In genomic region chr19:48239582-48240141, GRCh38 we compare ENCODE assay signal across 17 cellular contexts. TPM values are rescaled to one million over a fixed set of nuclear protein-coding genes. Genes with fewer than 3 reads are reported as not detected.
DNase-seq lines count a peak whose midpoint lies in the region; ATAC-seq and TF ChIP-seq lines count a peak whose summit lies in the region.
"Had no signal": no experiment of that assay in that cellular context is flagged by ENCODE, and none has a peak within 500 bp of the region (broad histone marks: within the 10 kb centered on the region; RNA-seq: fewer than 3 reads in every experiment).

No MANE protein-coding gene starts in this region.

- H3K9ac ChIP-seq in mesendoderm (ENCODE audit: low read length): no peak overlapping the region

- H3K4ac ChIP-seq in mesendoderm (ENCODE audit: low read depth, low read length): no peak overlapping the region

- no CpG with 5 or more reads among the region's 9 CpGs for WGBS in mesendoderm (ENCODE audit: extremely low coverage, insufficient coverage, low lambda C conversion rate)

- no peaks in the 10 kb centered on the region for H3K9me3 ChIP-seq in breast epithelium
- no peaks in the 10 kb centered on the region for H3K9me3 ChIP-seq in T-helper 17 cell (ENCODE audit: control insufficient read depth, low read length, poor library complexity, severe bottlenecking)
- H3K9me3 ChIP-seq: SJSA1, suprapubic skin had no signal

- no peak overlapping the region for H3K27ac ChIP-seq in breast epithelium
- no peak overlapping the region for H3K27ac ChIP-seq in mesendoderm (ENCODE audit: low read depth, low read length)
- H3K27ac ChIP-seq: SJSA1, suprapubic skin had no signal

- H4K5ac ChIP-seq in mesendoderm (ENCODE audit: low read length): no peak overlapping the region

- H2BK5ac ChIP-seq in mesendoderm (ENCODE audit: low read length): no peak overlapping the region

- H3K4me2 ChIP-seq in mesendoderm (ENCODE audit: low read length): no peak overlapping the region

- no peaks in the 10 kb centered on the region for H3K9me3 Mint-ChIP-seq in MCF 10A (ENCODE audit: unreplicated experiment)
- H3K9me3 Mint-ChIP-seq: activated naive CD4-positive, alpha-beta T cell treated with anti-CD3 and anti-CD28 coated beads for 36 hours had no signal

- H3K4me3 ChIP-seq in breast epithelium (no peak overlapping the region), fibroblast of the aortic adventitia (ENCODE audit: low read depth, low read length) (no peak overlapping the region), mesendoderm (ENCODE audit: low read length) (no peak overlapping the region)
- H3K4me3 ChIP-seq: SJSA1, suprapubic skin had no signal

- POLR2A ChIA-PET in MCF 10A (lab: Yijun Ruan, JAX): no interaction called here

- no peak for TF ChIP-seq POLR2A in breast epithelium (IDR thresholded peaks at IDR 0.05)

- H3K4me1 ChIP-seq in breast epithelium (no peaks in the 10 kb centered on the region), mesendoderm (ENCODE audit: control insufficient read depth, low read depth, low read length) (no peaks in the 10 kb centered on the region)
- H3K4me1 ChIP-seq: suprapubic skin had no signal

- TF ChIP-seq CTCF in MCF 10A (IDR thresholded peaks at IDR 0.05; ENCODE audit: unreplicated experiment): no peak
- no peak for TF ChIP-seq CTCF in breast epithelium (IDR thresholded peaks at IDR 0.05)
- TF ChIP-seq CTCF in fibroblast of the aortic adventitia (IDR thresholded peaks at IDR 0.05; ENCODE audit: insufficient read depth, low read length): no peak

- H3K79me1 ChIP-seq in mesendoderm (ENCODE audit: low read length): no peaks in the 10 kb centered on the region

- H3K4me1 Mint-ChIP-seq in MCF 10A (ENCODE audit: insufficient read depth, unreplicated experiment) (peaks cover 14% of the 10 kb centered on the region), T-helper 17 cell (peaks cover 20% of the 10 kb centered on the region)

- CTCF ChIA-PET in MCF 10A (lab: Yijun Ruan, JAX): interaction anchor here (1.0 kb wide), 1 partner anchor 41 kb away, joined by 3 read pairs; no protein-coding TSS in a partner anchor

- H2BK15ac ChIP-seq in mesendoderm (replicated peaks; ENCODE audit: low read depth): no peak overlapping the region

- DNase-seq in MCF 10A (ENCODE audit: unreplicated experiment) (peak; percentile 45), breast epithelium (ENCODE audit: low spot score in 2 of 2) (no peak), T-helper 17 cell (no peak), fibroblast of the aortic adventitia (ENCODE audit: low read depth) (peak; percentile 11), mesendoderm (no peak), OCI-M1 (lab: John Stamatoyannopoulos, UW) (no peak), NCI-H1092 treated with DMSO at 0.1 percent for 48 hours (lab: John Stamatoyannopoulos, UW) (no peak)
- DNase-seq: activated naive CD4-positive, alpha-beta T cell treated with anti-CD3 and anti-CD28 coated beads for 36 hours; Kasumi-1; left colon; NCI-H1694; NCI-H446; stimulated activated CD4-positive, alpha-beta T cell treated with anti-CD3 and anti-CD28 coated beads, Interleukin-2, amount 100 ng/mL, for 48 hours had no signal

- no peak overlapping the region for H3K27ac Mint-ChIP-seq in MCF 10A (ENCODE audit: low read depth, unreplicated experiment)
- H3K27ac Mint-ChIP-seq in T-helper 17 cell: peak overlapping the region; percentile 81

- BruUV-seq in MCF 10A (replicated peaks; lab: Mats Ljungman, UMichigan): no TSS peak

- no peak overlapping the region for H4K8ac ChIP-seq in mesendoderm (ENCODE audit: low read depth, low read length)

- no peak overlapping the region for H2BK120ac ChIP-seq in mesendoderm (ENCODE audit: low read depth, low read length)

- H3K36me3 ChIP-seq in breast epithelium (no peaks in the 10 kb centered on the region), mesendoderm (ENCODE audit: control insufficient read depth, insufficient read depth, low read length) (no peaks in the 10 kb centered on the region)

- H2AK5ac ChIP-seq in mesendoderm (ENCODE audit: low read length): no peak overlapping the region

- H3K4me3 Mint-ChIP-seq in MCF 10A (ENCODE audit: unreplicated experiment) (no peak overlapping the region), T-helper 17 cell (no peak overlapping the region)
- H3K4me3 Mint-ChIP-seq: activated naive CD4-positive, alpha-beta T cell treated with anti-CD3 and anti-CD28 coated beads for 36 hours had no signal

- H3K23ac ChIP-seq in mesendoderm (ENCODE audit: low read length): no peak overlapping the region

- H3K18ac ChIP-seq in mesendoderm (ENCODE audit: low read length): no peak overlapping the region

- no peaks in the 10 kb centered on the region for H3K27me3 Mint-ChIP-seq in MCF 10A (ENCODE audit: insufficient read depth, unreplicated experiment)
- H3K27me3 Mint-ChIP-seq in T-helper 17 cell: no peaks in the 10 kb centered on the region

- no peak for ATAC-seq in T-helper 17 cell
- no peak for ATAC-seq in GM21447 (IDR thresholded peaks at IDR 0.05; ENCODE audit: unreplicated experiment)
- ATAC-seq: left colon had no signal

- intact Hi-C loops in MCF 10A (cut with micrococcal nuclease) (no loop called here), breast epithelium (cut with DNase I; ENCODE audit: low total_unique reads) (no loop called here)

- H3K27me3 ChIP-seq in breast epithelium (no peaks in the 10 kb centered on the region), mesendoderm (ENCODE audit: insufficient read depth, low read length, poor library complexity) (no peaks in the 10 kb centered on the region)
- H3K27me3 ChIP-seq: SJSA1, suprapubic skin had no signal

- no peak overlapping the region for H3K56ac ChIP-seq in mesendoderm (ENCODE audit: low read length)

- peaks cover 10% of the 10 kb centered on the region for H3K36me3 Mint-ChIP-seq in MCF 10A (ENCODE audit: insufficient read depth, unreplicated experiment)
- peaks cover 9% of the 10 kb centered on the region for H3K36me3 Mint-ChIP-seq in T-helper 17 cell (ENCODE audit: low read depth)

- H3K79me2 ChIP-seq in mesendoderm (ENCODE audit: control insufficient read depth, insufficient read depth, low read length): no peaks in the 10 kb centered on the region

RNA-seq across cellular contexts. Expression of gene CARD8, which starts 16.1 kb away (rescaled TPM):
- total RNA-seq in MCF 10A (2022): 16.0 and 24.0 TPM in 2 replicates
- 10 to 100 TPM; 35.0 to 39.0 (median 35.8) TPM for total RNA-seq in breast epithelium
- 100 to 1,000 TPM; 127 to 164 TPM for total RNA-seq in T-helper 17 cell
- total RNA-seq in fibroblast of the aortic adventitia (ENCODE audit: low replicate concordance): 13.8 and 27.8 TPM in 2 replicates
- 15.9 TPM for polyA plus RNA-seq in mesendoderm (2013, experiment 1 of 2)
- polyA plus RNA-seq in mesendoderm (2013, experiment 2 of 2): 14.8 TPM

RNA-seq across cellular contexts. Expression of gene ZNF114, which starts 30.2 kb away (rescaled TPM):
- total RNA-seq in MCF 10A (2022): not detected in 2 replicates
- total RNA-seq in breast epithelium: 1 to 10 TPM in 1 of 3 donors, under 1 TPM in 1, not detected in 1; 0.32 to 1.3 TPM
- not detected for total RNA-seq in T-helper 17 cell
- total RNA-seq in fibroblast of the aortic adventitia (ENCODE audit: low replicate concordance): 0.08 and 0.54 TPM in 2 replicates
- 8.1 TPM for polyA plus RNA-seq in mesendoderm (2013, experiment 1 of 2)
- polyA plus RNA-seq in mesendoderm (2013, experiment 2 of 2): 8.1 TPM
- total RNA-seq: activated naive CD4-positive, alpha-beta T cell treated with anti-CD3 and anti-CD28 coated beads for 36 hours; mononuclear cell; suprapubic skin had no signal

Comparison
In these comparisons a context has a peak if more than half of its experiments do, and no peak if none do; other contexts are left out.
1. DNase-seq: peak in MCF 10A (single experiment) and fibroblast of the aortic adventitia (single experiment); none in breast epithelium (0 of 2), T-helper 17 cell (0 of 3), mesendoderm (single experiment), OCI-M1 (single experiment) and NCI-H1092 treated with DMSO at 0.1 percent for 48 hours (single experiment).